ENCODE assay signal across 1 cellular context in genomic region chr10:73806176-73806950, GRCh38.
TF ChIP-seq lines count a peak whose summit lies in the region.

No MANE protein-coding gene starts in this region.

TF ChIP-seq in GM12878, 131 proteins besides CTCF, POLR2A, EP300 and RAD21:
- TF ChIP-seq, protein P1, sequence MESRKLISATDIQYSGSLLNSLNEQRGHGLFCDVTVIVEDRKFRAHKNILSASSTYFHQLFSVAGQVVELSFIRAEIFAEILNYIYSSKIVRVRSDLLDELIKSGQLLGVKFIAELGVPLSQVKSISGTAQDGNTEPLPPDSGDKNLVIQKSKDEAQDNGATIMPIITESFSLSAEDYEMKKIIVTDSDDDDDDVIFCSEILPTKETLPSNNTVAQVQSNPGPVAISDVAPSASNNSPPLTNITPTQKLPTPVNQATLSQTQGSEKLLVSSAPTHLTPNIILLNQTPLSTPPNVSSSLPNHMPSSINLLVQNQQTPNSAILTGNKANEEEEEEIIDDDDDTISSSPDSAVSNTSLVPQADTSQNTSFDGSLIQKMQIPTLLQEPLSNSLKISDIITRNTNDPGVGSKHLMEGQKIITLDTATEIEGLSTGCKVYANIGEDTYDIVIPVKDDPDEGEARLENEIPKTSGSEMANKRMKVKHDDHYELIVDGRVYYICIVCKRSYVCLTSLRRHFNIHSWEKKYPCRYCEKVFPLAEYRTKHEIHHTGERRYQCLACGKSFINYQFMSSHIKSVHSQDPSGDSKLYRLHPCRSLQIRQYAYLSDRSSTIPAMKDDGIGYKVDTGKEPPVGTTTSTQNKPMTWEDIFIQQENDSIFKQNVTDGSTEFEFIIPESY (IDR thresholded peaks at IDR 0.05) = no peak
- TF ChIP-seq CREB1 (IDR thresholded peaks at IDR 0.05; ENCODE audit: low read depth) (no peak), CUX1 (IDR thresholded peaks at IDR 0.05; ENCODE audit: insufficient replicate concordance, low read depth, low read length) (no peak), RB1 (IDR thresholded peaks at IDR 0.05; ENCODE audit: borderline replicate concordance) (no peak), CHD1 (IDR thresholded peaks at IDR 0.05; ENCODE audit: low read depth, low read length) (no peak), WRNIP1 (IDR thresholded peaks at IDR 0.05; ENCODE audit: borderline replicate concordance, low read depth, low read length) (no peak), SIN3A (IDR thresholded peaks at IDR 0.05; ENCODE audit: low read depth, low read length) (no peak)
- TF ChIP-seq, protein P2, sequence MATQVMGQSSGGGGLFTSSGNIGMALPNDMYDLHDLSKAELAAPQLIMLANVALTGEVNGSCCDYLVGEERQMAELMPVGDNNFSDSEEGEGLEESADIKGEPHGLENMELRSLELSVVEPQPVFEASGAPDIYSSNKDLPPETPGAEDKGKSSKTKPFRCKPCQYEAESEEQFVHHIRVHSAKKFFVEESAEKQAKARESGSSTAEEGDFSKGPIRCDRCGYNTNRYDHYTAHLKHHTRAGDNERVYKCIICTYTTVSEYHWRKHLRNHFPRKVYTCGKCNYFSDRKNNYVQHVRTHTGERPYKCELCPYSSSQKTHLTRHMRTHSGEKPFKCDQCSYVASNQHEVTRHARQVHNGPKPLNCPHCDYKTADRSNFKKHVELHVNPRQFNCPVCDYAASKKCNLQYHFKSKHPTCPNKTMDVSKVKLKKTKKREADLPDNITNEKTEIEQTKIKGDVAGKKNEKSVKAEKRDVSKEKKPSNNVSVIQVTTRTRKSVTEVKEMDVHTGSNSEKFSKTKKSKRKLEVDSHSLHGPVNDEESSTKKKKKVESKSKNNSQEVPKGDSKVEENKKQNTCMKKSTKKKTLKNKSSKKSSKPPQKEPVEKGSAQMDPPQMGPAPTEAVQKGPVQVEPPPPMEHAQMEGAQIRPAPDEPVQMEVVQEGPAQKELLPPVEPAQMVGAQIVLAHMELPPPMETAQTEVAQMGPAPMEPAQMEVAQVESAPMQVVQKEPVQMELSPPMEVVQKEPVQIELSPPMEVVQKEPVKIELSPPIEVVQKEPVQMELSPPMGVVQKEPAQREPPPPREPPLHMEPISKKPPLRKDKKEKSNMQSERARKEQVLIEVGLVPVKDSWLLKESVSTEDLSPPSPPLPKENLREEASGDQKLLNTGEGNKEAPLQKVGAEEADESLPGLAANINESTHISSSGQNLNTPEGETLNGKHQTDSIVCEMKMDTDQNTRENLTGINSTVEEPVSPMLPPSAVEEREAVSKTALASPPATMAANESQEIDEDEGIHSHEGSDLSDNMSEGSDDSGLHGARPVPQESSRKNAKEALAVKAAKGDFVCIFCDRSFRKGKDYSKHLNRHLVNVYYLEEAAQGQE (IDR thresholded peaks at IDR 0.05; ENCODE audit: low read depth, low read length) = no peak
- TF ChIP-seq, protein P3, sequence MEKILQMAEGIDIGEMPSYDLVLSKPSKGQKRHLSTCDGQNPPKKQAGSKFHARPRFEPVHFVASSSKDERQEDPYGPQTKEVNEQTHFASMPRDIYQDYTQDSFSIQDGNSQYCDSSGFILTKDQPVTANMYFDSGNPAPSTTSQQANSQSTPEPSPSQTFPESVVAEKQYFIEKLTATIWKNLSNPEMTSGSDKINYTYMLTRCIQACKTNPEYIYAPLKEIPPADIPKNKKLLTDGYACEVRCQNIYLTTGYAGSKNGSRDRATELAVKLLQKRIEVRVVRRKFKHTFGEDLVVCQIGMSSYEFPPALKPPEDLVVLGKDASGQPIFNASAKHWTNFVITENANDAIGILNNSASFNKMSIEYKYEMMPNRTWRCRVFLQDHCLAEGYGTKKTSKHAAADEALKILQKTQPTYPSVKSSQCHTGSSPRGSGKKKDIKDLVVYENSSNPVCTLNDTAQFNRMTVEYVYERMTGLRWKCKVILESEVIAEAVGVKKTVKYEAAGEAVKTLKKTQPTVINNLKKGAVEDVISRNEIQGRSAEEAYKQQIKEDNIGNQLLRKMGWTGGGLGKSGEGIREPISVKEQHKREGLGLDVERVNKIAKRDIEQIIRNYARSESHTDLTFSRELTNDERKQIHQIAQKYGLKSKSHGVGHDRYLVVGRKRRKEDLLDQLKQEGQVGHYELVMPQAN (conservative IDR thresholded peaks at IDR 0.05) = no peak
- TF ChIP-seq, protein P4, sequence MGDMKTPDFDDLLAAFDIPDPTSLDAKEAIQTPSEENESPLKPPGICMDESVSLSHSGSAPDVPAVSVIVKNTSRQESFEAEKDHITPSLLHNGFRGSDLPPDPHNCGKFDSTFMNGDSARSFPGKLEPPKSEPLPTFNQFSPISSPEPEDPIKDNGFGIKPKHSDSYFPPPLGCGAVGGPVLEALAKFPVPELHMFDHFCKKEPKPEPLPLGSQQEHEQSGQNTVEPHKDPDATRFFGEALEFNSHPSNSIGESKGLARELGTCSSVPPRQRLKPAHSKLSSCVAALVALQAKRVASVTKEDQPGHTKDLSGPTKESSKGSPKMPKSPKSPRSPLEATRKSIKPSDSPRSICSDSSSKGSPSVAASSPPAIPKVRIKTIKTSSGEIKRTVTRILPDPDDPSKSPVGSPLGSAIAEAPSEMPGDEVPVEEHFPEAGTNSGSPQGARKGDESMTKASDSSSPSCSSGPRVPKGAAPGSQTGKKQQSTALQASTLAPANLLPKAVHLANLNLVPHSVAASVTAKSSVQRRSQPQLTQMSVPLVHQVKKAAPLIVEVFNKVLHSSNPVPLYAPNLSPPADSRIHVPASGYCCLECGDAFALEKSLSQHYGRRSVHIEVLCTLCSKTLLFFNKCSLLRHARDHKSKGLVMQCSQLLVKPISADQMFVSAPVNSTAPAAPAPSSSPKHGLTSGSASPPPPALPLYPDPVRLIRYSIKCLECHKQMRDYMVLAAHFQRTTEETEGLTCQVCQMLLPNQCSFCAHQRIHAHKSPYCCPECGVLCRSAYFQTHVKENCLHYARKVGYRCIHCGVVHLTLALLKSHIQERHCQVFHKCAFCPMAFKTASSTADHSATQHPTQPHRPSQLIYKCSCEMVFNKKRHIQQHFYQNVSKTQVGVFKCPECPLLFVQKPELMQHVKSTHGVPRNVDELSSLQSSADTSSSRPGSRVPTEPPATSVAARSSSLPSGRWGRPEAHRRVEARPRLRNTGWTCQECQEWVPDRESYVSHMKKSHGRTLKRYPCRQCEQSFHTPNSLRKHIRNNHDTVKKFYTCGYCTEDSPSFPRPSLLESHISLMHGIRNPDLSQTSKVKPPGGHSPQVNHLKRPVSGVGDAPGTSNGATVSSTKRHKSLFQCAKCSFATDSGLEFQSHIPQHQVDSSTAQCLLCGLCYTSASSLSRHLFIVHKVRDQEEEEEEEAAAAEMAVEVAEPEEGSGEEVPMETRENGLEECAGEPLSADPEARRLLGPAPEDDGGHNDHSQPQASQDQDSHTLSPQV (IDR thresholded peaks at IDR 0.05) = no peak
